Comparison of ENCODE assay signal across 1 cellular context in the genomic region with DNA sequence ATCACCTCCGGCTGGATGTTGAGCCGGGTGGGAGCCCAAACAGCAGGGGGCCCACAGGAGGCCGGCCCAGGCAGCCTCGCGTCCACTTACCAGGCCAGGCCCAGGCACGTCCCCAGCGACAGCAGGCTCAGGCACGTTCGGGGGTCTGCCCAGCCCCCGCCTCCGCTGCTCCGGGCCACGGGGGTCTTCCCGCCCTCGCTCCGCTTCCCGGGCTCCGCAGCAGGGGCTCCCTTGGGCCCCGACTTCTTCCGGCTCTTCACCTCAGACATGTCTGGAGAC.
TF ChIP-seq lines count a peak whose summit lies in the region.

No MANE protein-coding gene starts in this region.

TF ChIP-seq in GM12878, 131 proteins besides CTCF, POLR2A, EP300 and RAD21 (continued from another document):
- 0 out of 2 replicates have a peak, but pooled peaks have one; percentile 10 for TF ChIP-seq CHD1 (IDR thresholded peaks at IDR 0.05; ENCODE audit: low read depth, low read length)
- TF ChIP-seq RBBP5 (conservative IDR thresholded peaks at IDR 0.05): no peak
- TF ChIP-seq, protein P1, sequence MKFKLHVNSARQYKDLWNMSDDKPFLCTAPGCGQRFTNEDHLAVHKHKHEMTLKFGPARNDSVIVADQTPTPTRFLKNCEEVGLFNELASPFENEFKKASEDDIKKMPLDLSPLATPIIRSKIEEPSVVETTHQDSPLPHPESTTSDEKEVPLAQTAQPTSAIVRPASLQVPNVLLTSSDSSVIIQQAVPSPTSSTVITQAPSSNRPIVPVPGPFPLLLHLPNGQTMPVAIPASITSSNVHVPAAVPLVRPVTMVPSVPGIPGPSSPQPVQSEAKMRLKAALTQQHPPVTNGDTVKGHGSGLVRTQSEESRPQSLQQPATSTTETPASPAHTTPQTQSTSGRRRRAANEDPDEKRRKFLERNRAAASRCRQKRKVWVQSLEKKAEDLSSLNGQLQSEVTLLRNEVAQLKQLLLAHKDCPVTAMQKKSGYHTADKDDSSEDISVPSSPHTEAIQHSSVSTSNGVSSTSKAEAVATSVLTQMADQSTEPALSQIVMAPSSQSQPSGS (IDR thresholded peaks at IDR 0.05; ENCODE audit: low read length): no peak
- TF ChIP-seq HDGF (IDR thresholded peaks at IDR 0.05): no peak
- TF ChIP-seq ZBTB33 (IDR thresholded peaks at IDR 0.05): no peak
- TF ChIP-seq KAT2A (conservative IDR thresholded peaks at IDR 0.05; ENCODE audit: control insufficient read depth, low read depth, low read length): no peak
- TF ChIP-seq ZNF274 (IDR thresholded peaks at IDR 0.05; ENCODE audit: insufficient read depth, insufficient read length): no peak
TF ChIP-seq in GM12878: peak in this region for 4.
